ENCODE assay signal across 23 cellular contexts in genomic region chr14:92787554-92787953, GRCh38. TPM values are rescaled to one million over a fixed set of nuclear protein-coding genes. Genes with fewer than 3 reads are reported as not detected.
"Had no signal": no experiment of that assay in that cellular context is flagged by ENCODE, and none has a peak within 500 bp of the region (broad histone marks: within the 10 kb centered on the region; RNA-seq: fewer than 3 reads in every experiment).

No MANE protein-coding gene starts in this region.

- ATAC-seq: mucosa of descending colon; naive thymus-derived CD4-positive, alpha-beta T cell; natural killer cell treated with Interleukin-12 subunit alpha and Interleukin-12 subunit beta and Interleukin-15 and Interleukin-18, amount 100 ng/mL, for 72 hours; right lobe of liver; stimulated activated memory B cell treated with anti-CD40 and anti-IgM and Interleukin-4, amounts not matched to agents 10 μg/mL and 1 μg/mL and 100 μg/mL, for 72 hours had no signal

- H3K36me3 ChIP-seq: left ventricle myocardium inferior, ovary, right atrium auricular region, right lobe of liver, suprapubic skin, tibial nerve, uterus had no signal

- H3K27me3 ChIP-seq: ovary, right atrium auricular region, right lobe of liver, suprapubic skin, tibial nerve, uterus had no signal

- DNase-seq: islet precursor cell; left ventricle myocardium inferior; midbrain; mucosa of descending colon; naive thymus-derived CD4-positive, alpha-beta T cell; ovary; right lobe of liver; stimulated activated CD4-positive, alpha-beta T cell treated with anti-CD3 and anti-CD28 coated beads, Interleukin-1b, Interleukin-23, amount 100 ng/mL, for 48 hours; stimulated activated CD4-positive, alpha-beta T cell treated with anti-CD3 and anti-CD28 coated beads, Interleukin-2, amount 100 ng/mL, for 48 hours; stimulated activated CD4-positive, alpha-beta T cell treated with anti-CD3 and anti-CD28 coated beads, Interleukin-4, amount 100 ng/mL, for 4 hours; stimulated activated CD8-positive, alpha-beta memory T cell treated with anti-CD3 and anti-CD28 coated beads, Interleukin-4, amount 100 ng/mL, for 48 hours; stimulated activated naive CD4-positive, alpha-beta T cell treated with Interleukin-2 at 50 U/mL for 16 hours; uterus had no signal

- H3K27ac ChIP-seq: left ventricle myocardium inferior, ovary, right atrium auricular region, right lobe of liver, suprapubic skin, tibial nerve, uterus had no signal

- H3K27ac Mint-ChIP-seq: memory B cell; naive thymus-derived CD4-positive, alpha-beta T cell; natural killer cell treated with Interleukin-12 subunit alpha and Interleukin-12 subunit beta and Interleukin-15 and Interleukin-18, amount 100 ng/mL, for 72 hours; progenitor cell of endocrine pancreas; stimulated activated memory B cell treated with anti-CD40 and anti-IgM and Interleukin-4, amounts not matched to agents 10 μg/mL and 1 μg/mL and 100 μg/mL, for 72 hours; type B pancreatic cell had no signal

- H3K4me1 ChIP-seq: right lobe of liver, suprapubic skin, uterus had no signal

- H3K4me3 Mint-ChIP-seq: memory B cell; naive thymus-derived CD4-positive, alpha-beta T cell; natural killer cell treated with Interleukin-12 subunit alpha and Interleukin-12 subunit beta and Interleukin-15 and Interleukin-18, amount 100 ng/mL, for 72 hours; stimulated activated memory B cell treated with anti-CD40 and anti-IgM and Interleukin-4, amounts not matched to agents 10 μg/mL and 1 μg/mL and 100 μg/mL, for 72 hours; type B pancreatic cell had no signal

- H3K4me2 ChIP-seq: smooth muscle cell had no signal

- H3K27me3 Mint-ChIP-seq: memory B cell; stimulated activated memory B cell treated with anti-CD40 and anti-IgM and Interleukin-4, amounts not matched to agents 10 μg/mL and 1 μg/mL and 100 μg/mL, for 72 hours; type B pancreatic cell had no signal

- H3K4me3 ChIP-seq: left ventricle myocardium inferior, lung, mucosa of descending colon, ovary, right atrium auricular region, right lobe of liver, smooth muscle cell, suprapubic skin, tibial nerve, uterus had no signal

- H3K9me3 ChIP-seq: ovary, right lobe of liver had no signal

- H3K4me1 Mint-ChIP-seq: stimulated activated memory B cell treated with anti-CD40 and anti-IgM and Interleukin-4, amounts not matched to agents 10 μg/mL and 1 μg/mL and 100 μg/mL, for 72 hours had no signal

- H3K36me3 Mint-ChIP-seq: memory B cell, type B pancreatic cell had no signal

RNA-seq across cellular contexts. Expression of gene LGMN, which starts 39.1 kb away (rescaled TPM):
- total RNA-seq: natural killer cell treated with Interleukin-12 subunit alpha and Interleukin-12 subunit beta and Interleukin-15 and Interleukin-18, amount 100 ng/mL, for 72 hours had no signal
